ENCODE assay signal across 25 cellular contexts in the genomic region with DNA sequence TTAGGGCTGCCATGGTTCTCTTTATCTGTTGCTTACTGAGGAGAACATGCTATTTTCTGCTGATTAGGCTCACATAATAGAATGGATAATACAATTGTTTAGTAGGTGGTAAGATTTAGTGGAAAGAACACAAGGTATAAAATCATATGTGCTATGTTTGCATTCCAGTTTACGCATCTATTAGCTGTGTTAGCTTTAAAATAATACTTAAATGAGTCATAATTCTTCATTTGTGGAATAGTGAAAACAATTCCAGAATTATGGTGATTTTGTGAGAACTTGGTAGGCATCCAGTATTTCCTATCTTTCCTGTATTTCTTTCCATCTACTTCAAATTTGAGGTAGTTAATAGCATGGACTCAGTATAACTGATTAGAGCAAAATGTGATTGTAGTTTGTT.
"Had no signal": no experiment of that assay in that cellular context is flagged by ENCODE, and none has a peak within 500 bp of the region (broad histone marks: within the 10 kb centered on the region; RNA-seq: fewer than 3 reads in every experiment).

No MANE protein-coding gene starts in this region.

- FAIRE-seq: islet of Langerhans, kidney had no signal

- H3K27me3 ChIP-seq: left lung, ovary, right atrium auricular region, stomach, testis, thyroid gland, transverse colon, upper lobe of left lung had no signal

- H3K36me3 ChIP-seq: left lung, ovary, right atrium auricular region, right lobe of liver, stomach, thyroid gland, transverse colon, upper lobe of left lung had no signal

- DNase-seq: hypothalamus; immature natural killer cell; kidney; left colon; left lung; mesendoderm; naive thymus-derived CD4-positive, alpha-beta T cell; ovary; right lobe of liver; stimulated activated CD4-positive, alpha-beta T cell treated with anti-CD3 and anti-CD28 coated beads, Interleukin-12 subunit alpha, Interleukin-12 subunit beta, amount 100 ng/mL, for 4 hours; stimulated activated CD4-positive, alpha-beta T cell treated with anti-CD3 and anti-CD28 coated beads, Interleukin-15, amount 100 ng/mL, for 24 hours; stimulated activated CD4-positive, alpha-beta T cell treated with anti-CD3 and anti-CD28 coated beads, Interleukin-2, amount 100 ng/mL, for 24 hours; stimulated activated CD4-positive, alpha-beta T cell treated with anti-CD3 and anti-CD28 coated beads, Interleukin-4, amount 100 ng/mL, for 1 hour; stimulated activated naive B cell treated with anti-CD40 and anti-IgM and Interleukin-4, amounts not matched to agents 10 μg/mL and 1 μg/mL and 100 μg/mL, for 72 hours; stimulated activated naive CD8-positive, alpha-beta T cell treated with anti-CD3 and anti-CD28 coated beads, Interleukin-15, Interleukin-2, amounts not matched to agents 100 U/mL and 50 U/mL, for 24 hours; stomach; testis; thyroid gland; transverse colon; upper lobe of left lung had no signal

- ATAC-seq: left colon; left lung; naive thymus-derived CD4-positive, alpha-beta T cell; natural killer cell treated with Interleukin-12 subunit alpha and Interleukin-12 subunit beta and Interleukin-15 and Interleukin-18, amount 100 ng/mL, for 72 hours; stimulated activated naive B cell treated with anti-CD40 and anti-IgM and Interleukin-4, amounts not matched to agents 10 μg/mL and 1 μg/mL and 100 μg/mL, for 72 hours; stimulated activated naive CD8-positive, alpha-beta T cell treated with anti-CD3 and anti-CD28 coated beads, Interleukin-15, Interleukin-2, amounts not matched to agents 100 U/mL and 50 U/mL, for 24 hours had no signal

- H3K9me3 ChIP-seq: left lung, ovary, right atrium auricular region, right lobe of liver, stomach, testis, thyroid gland, transverse colon, upper lobe of left lung had no signal

- H3K27ac ChIP-seq: left lung, ovary, right atrium auricular region, right lobe of liver, skin epidermis, stomach, testis, thyroid gland, transverse colon, upper lobe of left lung had no signal

- H3K4me3 ChIP-seq: left lung, lung, ovary, right atrium auricular region, right lobe of liver, skin epidermis, stomach, testis, thyroid gland, transverse colon, upper lobe of left lung had no signal

- H3K4me1 ChIP-seq: left lung, right lobe of liver, testis, thyroid gland, transverse colon, upper lobe of left lung had no signal
